ENCODE assay signal across 8 cellular contexts in genomic region chr22:38569181-38569971, GRCh38. TPM values are rescaled to one million over a fixed set of nuclear protein-coding genes. Genes with fewer than 3 reads are reported as not detected.
DNase-seq lines count a peak whose midpoint lies in the region; ATAC-seq and TF ChIP-seq lines count a peak whose summit lies in the region.

No MANE protein-coding gene starts in this region.

- no CpG with 5 or more reads among the region's 32 CpGs for whole genome bisulfite sequencing in mesendoderm (ENCODE audit: extremely low coverage, insufficient coverage, low lambda C conversion rate)

- ATAC-seq in GM18909 (IDR thresholded peaks at IDR 0.05; ENCODE audit: poor library complexity, unreplicated experiment) (peak; percentile 5), upper lobe of right lung (no peak), GM18868 (IDR thresholded peaks at IDR 0.05; ENCODE audit: unreplicated experiment) (no peak), HG02840 (IDR thresholded peaks at IDR 0.05; ENCODE audit: low FRiP score, unreplicated experiment) (no peak)
- no peak for ATAC-seq in central memory CD8-positive, alpha-beta T cell (replicated peaks; ENCODE audit: extremely low read depth, poor library complexity, severe bottlenecking)

- H4K8ac ChIP-seq in mesendoderm (ENCODE audit: low read depth, low read length): no peak overlapping the region

- H2AK5ac ChIP-seq in mesendoderm (ENCODE audit: low read length): no peak overlapping the region

- H3K56ac ChIP-seq in mesendoderm (ENCODE audit: low read length): peak overlapping the region; percentile 89

- peak overlapping the region; percentile 83 for H3K4me3 Mint-ChIP-seq in central memory CD8-positive, alpha-beta T cell

- peak overlapping the region; percentile 65 for H3K18ac ChIP-seq in mesendoderm (ENCODE audit: low read length)

- no peaks in the 10 kb centered on the region for H3K9me3 Mint-ChIP-seq in central memory CD8-positive, alpha-beta T cell

- no peaks in the 10 kb centered on the region for H3K79me2 ChIP-seq in mesendoderm (ENCODE audit: control insufficient read depth, insufficient read depth, low read length)

- H3K4me1 ChIP-seq in mesendoderm (ENCODE audit: control insufficient read depth, low read depth, low read length): no peaks in the 10 kb centered on the region
- H3K4me1 ChIP-seq in upper lobe of right lung: peaks cover 6% of the 10 kb centered on the region

- H3K36me3 ChIP-seq in KOPT-K1 (ENCODE audit: insufficient read depth, low read length): peaks cover 23% of the 10 kb centered on the region; the same call in 1 of the 2 replicates
- H3K36me3 ChIP-seq in mesendoderm (ENCODE audit: control insufficient read depth, insufficient read depth, low read length): no peaks in the 10 kb centered on the region
- no peaks in the 10 kb centered on the region for H3K36me3 ChIP-seq in upper lobe of right lung

- H2BK5ac ChIP-seq in mesendoderm (ENCODE audit: low read length): no peak overlapping the region

- H3K4me3 ChIP-seq in mesendoderm (ENCODE audit: low read length) (peak overlapping the region; percentile 36), upper lobe of right lung (peak overlapping the region; percentile 59)

- H3K4me1 Mint-ChIP-seq in central memory CD8-positive, alpha-beta T cell: peaks cover 12% of the 10 kb centered on the region

- no peaks in the 10 kb centered on the region for H3K9me3 ChIP-seq in KOPT-K1 (ENCODE audit: insufficient read depth, low read length, poor library complexity, severe bottlenecking)
- no peaks in the 10 kb centered on the region for H3K9me3 ChIP-seq in upper lobe of right lung

- peak overlapping the region; percentile 8 for H3K4ac ChIP-seq in mesendoderm (ENCODE audit: low read depth, low read length)

- DNase-seq in central memory CD8-positive, alpha-beta T cell (ENCODE audit: low spot score in 2 of 2): no peak
- DNase-seq in mesendoderm: no peak
- DNase-seq in upper lobe of right lung: no peak
- no peak for DNase-seq in A172 (ENCODE audit: low spot score)

- intact Hi-C loops in upper lobe of right lung (cut with DNase I): no loop called here

- H2BK120ac ChIP-seq in mesendoderm (ENCODE audit: low read depth, low read length): no peak overlapping the region

- no peak overlapping the region for H3K27ac Mint-ChIP-seq in central memory CD8-positive, alpha-beta T cell (ENCODE audit: low read depth)

- no peak overlapping the region for H2BK15ac ChIP-seq in mesendoderm (replicated peaks; ENCODE audit: low read depth)

- no peaks in the 10 kb centered on the region for H3K79me1 ChIP-seq in mesendoderm (ENCODE audit: low read length)

- H3K27ac ChIP-seq in KOPT-K1 (ENCODE audit: low read depth, low read length, poor library complexity, severe bottlenecking) (peak overlapping the region; percentile 88), mesendoderm (ENCODE audit: low read depth, low read length) (no peak overlapping the region), upper lobe of right lung (no peak overlapping the region)

- H3K27me3 Mint-ChIP-seq in central memory CD8-positive, alpha-beta T cell: no peaks in the 10 kb centered on the region

- no peak overlapping the region for H3K23ac ChIP-seq in mesendoderm (ENCODE audit: low read length)

- H3K4me2 ChIP-seq in mesendoderm (ENCODE audit: low read length): peak overlapping the region; percentile 89

- no peak for TF ChIP-seq CTCF in upper lobe of right lung (IDR thresholded peaks at IDR 0.05)

- peaks cover 3% of the 10 kb centered on the region for H3K36me3 Mint-ChIP-seq in central memory CD8-positive, alpha-beta T cell (ENCODE audit: insufficient read depth)

- no peaks in the 10 kb centered on the region for H3K27me3 ChIP-seq in mesendoderm (ENCODE audit: insufficient read depth, low read length, poor library complexity)
- no peaks in the 10 kb centered on the region for H3K27me3 ChIP-seq in upper lobe of right lung

- H4K5ac ChIP-seq in mesendoderm (ENCODE audit: low read length): no peak overlapping the region

- H3K9ac ChIP-seq in mesendoderm (ENCODE audit: low read length): peak overlapping the region; percentile 77

RNA-seq across cellular contexts. Expression of gene DMC1, which starts 0.6 kb away (rescaled TPM):
- 13.6 TPM for polyA plus RNA-seq in mesendoderm (2013, experiment 1 of 2)
- 13.4 TPM for polyA plus RNA-seq in mesendoderm (2013, experiment 2 of 2)
- total RNA-seq in upper lobe of right lung: not detected
- 0.10 and 0.28 TPM in 2 replicates for total RNA-seq in A172 (2014; rRNA removed; shearing (Covaris generic))
